ENCODE assay signal across 17 cellular contexts in genomic region chr12:69247253-69248018, GRCh38. TPM values are rescaled to one million over a fixed set of nuclear protein-coding genes. Genes with fewer than 3 reads are reported as not detected.
DNase-seq lines count a peak whose midpoint lies in the region; ATAC-seq, FAIRE-seq and TF ChIP-seq lines count a peak whose summit lies in the region.
"Had no signal": no experiment of that assay in that cellular context is flagged by ENCODE, and none has a peak within 500 bp of the region (broad histone marks: within the 10 kb centered on the region; RNA-seq: fewer than 3 reads in every experiment).

No MANE protein-coding gene starts in this region.

- 48% methylated on average over 3 of the region's 3 CpGs for WGBS in GM12878 (ENCODE audit: insufficient coverage, insufficient replicate concordance, low lambda C conversion rate, missing lambda C conversion rate)

- no peak for TF ChIP-seq EP300 in GM12878 (IDR thresholded peaks at IDR 0.05; ENCODE audit: borderline replicate concordance in 1 of 2, control insufficient read depth in 1 of 2, low read depth in 2 of 2, low read length in 2 of 2)

- in situ Hi-C loops in GM12878 (cut with MboI): loop anchor here (5.0 kb wide), 1 partner anchor 85 kb away; no protein-coding TSS in a partner anchor

- H3K27me3 Mint-ChIP-seq in activated CD8-positive, alpha-beta memory T cell treated with anti-CD3 and anti-CD28 coated beads, Interleukin-2, amount 10 ng/mL, durations not matched to agents 7 days and 5 days: no peaks in the 10 kb centered on the region
- H3K27me3 Mint-ChIP-seq in osteocyte (ENCODE audit: unreplicated experiment): no peaks in the 10 kb centered on the region

- H3K27me3 ChIP-seq in Loucy (ENCODE audit: insufficient read depth, low read length, poor library complexity, severe bottlenecking) (no peaks in the 10 kb centered on the region), GM12878 (replicated peaks in 1 of 2; ENCODE audit: control insufficient read depth in 2 of 2, insufficient read depth in 2 of 2, low read length in 1 of 2) (no peaks in the 10 kb centered on the region)
- H3K27me3 ChIP-seq: colonic mucosa, upper lobe of left lung had no signal

- no peak overlapping the region; the same call in 1 of the 2 replicates for H3K27ac ChIP-seq in GM12878 (ENCODE audit: control insufficient read depth, insufficient read depth)
- H3K27ac ChIP-seq: colonic mucosa, upper lobe of left lung had no signal

- H3K4me2 ChIP-seq in Loucy (ENCODE audit: low read depth, low read length, poor library complexity, severe bottlenecking) (peak overlapping the region; percentile 70), GM12878 (ENCODE audit: control insufficient read depth, insufficient read depth) (peak overlapping the region; percentile 51)

- no peak for FAIRE-seq in GM12878 (lab: Jason Lieb, UNC)
- FAIRE-seq: GM19239 had no signal

- H3K27ac Mint-ChIP-seq in activated CD8-positive, alpha-beta memory T cell treated with anti-CD3 and anti-CD28 coated beads, Interleukin-2, amount 10 ng/mL, durations not matched to agents 7 days and 5 days: peak overlapping the region; percentile 61
- H3K27ac Mint-ChIP-seq in osteocyte (ENCODE audit: unreplicated experiment): peak overlapping the region; percentile 46

- 0 out of 2 replicates have a peak, but pooled peaks cover 1% of the 10 kb centered on the region for H3F3A ChIP-seq in Loucy (ENCODE audit: low read depth)

- H4K20me1 ChIP-seq in Loucy (ENCODE audit: insufficient read depth, low read length, poor library complexity, severe bottlenecking): peaks cover 95% of the 10 kb centered on the region
- H4K20me1 ChIP-seq in GM12878 (ENCODE audit: control insufficient read depth, insufficient read depth): no peaks in the 10 kb centered on the region; the same call in 1 of the 2 replicates

- SMC1A ChIA-PET in GM12878 (lab: Charles Lee; ENCODE audit: uncharacterized antibody, unreplicated experiment): interaction anchor here (0.6 to 1.6 kb wide), 3 partner anchors 29 to 107 kb away, joined by 3 to 9 read pairs (median 4); no protein-coding TSS in a partner anchor

- TF ChIP-seq CTCF in Loucy (conservative IDR thresholded peaks at IDR 0.05; ENCODE audit: low read length): no peak
- TF ChIP-seq CTCF in GM12878 (IDR thresholded peaks at IDR 0.05 in 2 of 3, conservative IDR thresholded peaks at IDR 0.05 in 1 of 3; ENCODE audit: control insufficient read depth in 2 of 3, extremely low read depth in 1 of 3, insufficient read depth in 1 of 3, low read depth in 3 of 3, low read length in 3 of 3): no peak
- no peak for TF ChIP-seq CTCF in osteocyte (IDR thresholded peaks at IDR 0.05)

- RAD21 ChIA-PET in GM12878 (lab: Charles Lee; ENCODE audit: unreplicated experiment): interaction anchor here (0.8 to 1.4 kb wide), 2 partner anchors 90 to 223 kb away, joined by 3 to 6 read pairs; partner anchors contain the start of gene FRS2

- H2AFZ ChIP-seq in Loucy (ENCODE audit: low read length) (no peak overlapping the region), GM12878 (ENCODE audit: control insufficient read depth, low read depth, low read length) (no peak overlapping the region)

- H3K9me2 ChIP-seq in Loucy (replicated peaks; ENCODE audit: low read depth, low read length): no peaks in the 10 kb centered on the region

- H3K4me1 ChIP-seq in Loucy (ENCODE audit: insufficient read depth, low read length, poor library complexity, severe bottlenecking) (peaks cover 60% of the 10 kb centered on the region), GM12878 (ENCODE audit: control insufficient read depth, insufficient read depth, low read length) (peaks cover 20% of the 10 kb centered on the region)

- POLR2A ChIA-PET in GM12878 (lab: Charles Lee): interaction anchor here (0.6 to 1.1 kb wide), 3 partner anchors 85 to 553 kb away, joined by 4 read pairs; no protein-coding TSS in a partner anchor

- peaks cover 9% of the 10 kb centered on the region; the same call in 1 of the 2 replicates for H3K36me3 ChIP-seq in Loucy (ENCODE audit: insufficient read depth, low read length)
- peaks cover 0 to 8% of the 10 kb centered on the region in 2 experiments; a peak in 3 of 4 replicates for H3K36me3 ChIP-seq in GM12878 (ENCODE audit: control insufficient read depth in 2 of 2, insufficient read depth in 2 of 2, low read length in 1 of 2)
- H3K36me3 ChIP-seq: colonic mucosa, upper lobe of left lung had no signal

- H3K4me3 ChIP-seq in Loucy (ENCODE audit: low read length, poor library complexity, severe bottlenecking) (peak overlapping the region; percentile 67), GM12878 (no peak overlapping the region)
- H3K4me3 ChIP-seq: colonic mucosa, upper lobe of left lung had no signal

- CTCF ChIA-PET in activated CD8-positive, alpha-beta memory T cell treated with anti-CD3 and anti-CD28 coated beads, Interleukin-2, amount 10 ng/mL, durations not matched to agents 7 days and 5 days (lab: Charles Lee): interaction anchor here (0.9 to 1.5 kb wide), 3 partner anchors 11 to 90 kb away, joined by 3 to 8 read pairs (median 3); no protein-coding TSS in a partner anchor
- CTCF ChIA-PET in GM12878 (lab: Yijun Ruan, JAX): interaction anchor here (0.5 to 10.7 kb wide), 5 partner anchors 22 to 1011 kb away, joined by 3 to 285 read pairs (median 4); no protein-coding TSS in a partner anchor

- H3K9me3 Mint-ChIP-seq in activated CD8-positive, alpha-beta memory T cell treated with anti-CD3 and anti-CD28 coated beads, Interleukin-2, amount 10 ng/mL, durations not matched to agents 7 days and 5 days (ENCODE audit: low read depth): no peaks in the 10 kb centered on the region
- no peaks in the 10 kb centered on the region for H3K9me3 Mint-ChIP-seq in osteocyte (ENCODE audit: unreplicated experiment)

- ATAC-seq in activated CD8-positive, alpha-beta memory T cell treated with anti-CD3 and anti-CD28 coated beads, Interleukin-2, amount 10 ng/mL, durations not matched to agents 7 days and 5 days: no peak
- ATAC-seq in GM12878 (no peak; the same call in 1 of the 3 replicates), GM18519 (IDR thresholded peaks at IDR 0.05; ENCODE audit: low FRiP score, unreplicated experiment) (no peak)
- ATAC-seq: esophagus mucosa had no signal

- TSS peak; percentile 11 for BruUV-seq in GM12878 (replicated peaks; lab: Mats Ljungman, UMichigan)

- no peak for DNase-seq in activated CD8-positive, alpha-beta memory T cell treated with anti-CD3 and anti-CD28 coated beads, Interleukin-2, amount 10 ng/mL, durations not matched to agents 7 days and 5 days
- DNase-seq in activated CD8-positive, alpha-beta memory T cell treated with anti-CD3 and anti-CD28 coated beads for 24 hours: no peak
- DNase-seq in GM12878 (ENCODE audit: low read depth, low spot score): no peak
- DNase-seq in osteocyte (ENCODE audit: extremely low spot score, unreplicated experiment): no peak
- no peak for DNase-seq in HUDEP-2 (lab: John Stamatoyannopoulos, UW; ENCODE audit: unreplicated experiment in 76 of 76)
- no peak for DNase-seq in kidney tubule cell (ENCODE audit: low spot score)
- DNase-seq: ACHN, amygdala, colonic mucosa, NCI-H2171, retina, SHP77 treated with DMSO at 0.1 percent for 48 hours, upper lobe of left lung had no signal

- H3K9ac ChIP-seq in Loucy (ENCODE audit: low read depth, low read length, poor library complexity, severe bottlenecking) (peak overlapping the region; percentile 29), GM12878 (ENCODE audit: control insufficient read depth, insufficient read depth, low read length) (no peak overlapping the region)

- peaks cover 98% of the 10 kb centered on the region for H3K79me2 ChIP-seq in Loucy (ENCODE audit: insufficient read depth, low read length)
- H3K79me2 ChIP-seq in GM12878 (ENCODE audit: control insufficient read depth, insufficient read depth, low read length): peaks cover 95% of the 10 kb centered on the region

- intact Hi-C loops in GM12878 (cut with micrococcal nuclease; ENCODE audit: unreplicated experiment): loop anchor here (10.0 kb wide), 1 partner anchor 403 kb away; no protein-coding TSS in a partner anchor

- TF ChIP-seq RAD21 in GM12878 (IDR thresholded peaks at IDR 0.05; ENCODE audit: insufficient read depth, low read depth, low read length): no peak

- H3K4me1 Mint-ChIP-seq in activated CD8-positive, alpha-beta memory T cell treated with anti-CD3 and anti-CD28 coated beads, Interleukin-2, amount 10 ng/mL, durations not matched to agents 7 days and 5 days: peaks cover 74% of the 10 kb centered on the region
- peaks cover 52% of the 10 kb centered on the region for H3K4me1 Mint-ChIP-seq in osteocyte (ENCODE audit: unreplicated experiment)

- H3K9me3 ChIP-seq in Loucy (ENCODE audit: insufficient read depth, low read depth, low read length) (no peaks in the 10 kb centered on the region), GM12878 (replicated peaks; ENCODE audit: control insufficient read depth, insufficient read depth, low read length) (no peaks in the 10 kb centered on the region; the same call in 1 of the 3 replicates)
- H3K9me3 ChIP-seq: colonic mucosa, upper lobe of left lung had no signal

- H3K36me3 Mint-ChIP-seq in activated CD8-positive, alpha-beta memory T cell treated with anti-CD3 and anti-CD28 coated beads, Interleukin-2, amount 10 ng/mL, durations not matched to agents 7 days and 5 days: peaks cover 30% of the 10 kb centered on the region
- H3K36me3 Mint-ChIP-seq in osteocyte (ENCODE audit: unreplicated experiment): peaks cover 7% of the 10 kb centered on the region

- TF ChIP-seq POLR2A in GM12878 (IDR thresholded peaks at IDR 0.05; ENCODE audit: low read depth, low read length): no peak

- peak overlapping the region; percentile 23 for H3K4me3 Mint-ChIP-seq in activated CD8-positive, alpha-beta memory T cell treated with anti-CD3 and anti-CD28 coated beads, Interleukin-2, amount 10 ng/mL, durations not matched to agents 7 days and 5 days
- H3K4me3 Mint-ChIP-seq in osteocyte (ENCODE audit: unreplicated experiment): no peak overlapping the region

RNA-seq across cellular contexts. Expression of gene CPSF6, which starts 8.1 kb away (rescaled TPM):
- 100 to 1,000 TPM; 103 to 113 TPM for total RNA-seq in activated CD8-positive, alpha-beta memory T cell treated with anti-CD3 and anti-CD28 coated beads, Interleukin-2, amount 10 ng/mL, durations not matched to agents 7 days and 5 days
- total RNA-seq in GM12878 (2013; cell fraction: nucleolus; rRNA removed): 337 TPM in 2 replicates
- total RNA-seq in GM12878 (2014; rRNA removed) (40.9 and 44.8 TPM in 2 replicates), GM12878 (2014; rRNA removed; fragmentation: Illumina TruSeq; extraction: Trizol) (71.1 and 75.7 TPM in 2 replicates), GM12878 (2021) (100 and 103 TPM in 2 replicates), osteocyte (66.5 and 70.2 TPM in 2 replicates)
- 45.7 TPM for polyA plus RNA-seq in GM12878 (2011; ENCODE audit: low read depth)
- polyA plus RNA-seq in GM12878 (2011; rRNA removed) (72.7 and 82.5 TPM in 2 replicates), GM12878 (2014; fragmentation: Illumina TruSeq; extraction: Trizol) (65.0 and 71.3 TPM in 2 replicates), GM12878 (2014; fragmentation: Nextera tagmentation; extraction: Ambion mirVana) (10 to 100 TPM; 45.9 to 49.2 TPM), GM12878 (2014; rRNA removed) (118 and 132 TPM in 2 replicates), GM12878 (2016; fragmentation: Nextera tagmentation; extraction: Ambion mirVana) (100 to 1,000 TPM; 145 to 150 TPM)
- 39.3 and 58.3 TPM in 2 replicates for polyA plus RNA-seq in GM12878 (2011; cell fraction: cytosol; rRNA removed)
- 98.8 and 103 TPM in 2 replicates for polyA plus RNA-seq in GM12878 (2011; cell fraction: nucleus; rRNA removed)
- polyA plus RNA-seq in GM12878 (2012): 51.7 and 120 TPM in 2 replicates
- polyA minus RNA-seq in GM12878 (2011; rRNA and poly(A)+ RNA removed): 73.1 and 84.5 TPM in 2 replicates
- 36.5 and 38.0 TPM in 2 replicates for polyA minus RNA-seq in GM12878 (2011; cell fraction: cytosol; rRNA and poly(A)+ RNA removed)
- 60.3 and 101 TPM in 2 replicates for polyA minus RNA-seq in GM12878 (2011; cell fraction: nucleus; rRNA and poly(A)+ RNA removed)
